ENCODE assay signal across 8 cellular contexts in the genomic region with DNA sequence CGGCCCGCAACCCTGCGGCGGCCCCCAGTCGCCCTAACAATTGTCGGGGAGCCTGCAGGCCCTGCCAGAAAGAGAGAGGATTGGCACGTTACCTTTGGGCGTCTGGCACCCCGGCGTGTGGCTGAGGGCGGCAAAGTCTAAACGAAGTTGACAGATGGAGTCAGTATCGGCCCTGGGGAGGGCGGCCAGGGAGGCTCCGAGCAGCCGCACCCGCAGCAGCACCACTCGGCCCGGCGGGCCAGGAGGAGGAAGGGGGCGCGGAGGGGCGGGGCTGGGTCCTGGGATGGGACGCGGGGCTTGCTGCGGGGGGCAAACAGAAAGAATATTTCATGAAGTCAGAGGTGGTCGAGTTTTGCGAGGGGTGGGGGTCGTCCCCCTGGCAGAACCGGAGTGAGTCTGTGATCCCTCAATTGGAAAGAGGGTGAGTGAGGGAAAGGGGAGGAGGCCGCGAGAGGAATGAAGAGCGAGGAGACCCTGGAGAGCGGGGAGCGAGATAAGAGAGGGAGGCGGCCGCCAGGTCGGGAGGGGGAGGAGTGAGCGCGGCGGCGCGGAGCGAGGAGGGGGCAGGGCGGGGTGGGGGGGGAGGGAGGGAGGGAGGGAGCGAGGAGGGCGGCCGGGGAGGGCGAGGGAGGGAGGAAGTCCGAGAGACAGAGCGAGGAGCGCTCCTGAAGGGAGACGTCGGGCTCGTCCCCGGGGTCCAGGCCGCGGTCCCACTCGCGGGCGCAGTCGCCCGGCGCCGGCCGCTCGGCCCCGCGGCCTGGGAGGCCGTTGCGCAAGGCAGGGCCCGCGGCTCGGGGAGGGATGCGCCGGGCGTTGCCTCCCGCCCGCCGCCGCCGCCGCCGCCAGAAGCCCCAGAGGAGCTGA. TPM values are rescaled to one million over a fixed set of nuclear protein-coding genes. Genes with fewer than 3 reads are reported as not detected.
DNase-seq lines count a peak whose midpoint lies in the region; ATAC-seq and TF ChIP-seq lines count a peak whose summit lies in the region.

FOXF2 (plus strand) TSS at position 650 of the 864 bp plus-strand sequence. CDS start 372 bp downstream, outside the sequence.

- H3K27me3 ChIP-seq in SK-N-SH (ENCODE audit: insufficient read depth) (peaks cover 82% of the 10 kb centered on the region), subcutaneous abdominal adipose tissue (ENCODE audit: control insufficient read depth in 5 of 5, insufficient read depth in 4 of 5, low read length in 5 of 5) (peaks cover 33 to 81% (median 59%) of the 10 kb centered on the region in 5 donors)

- H3K4me2 ChIP-seq in SK-N-SH: peak within 1 kb of the TSS; percentile 33; the same call in 1 of the 2 replicates

- H2AFZ ChIP-seq in SK-N-SH (ENCODE audit: low read depth): no peak within 1 kb of the TSS

- WGBS in SK-N-SH (ENCODE audit: low lambda C conversion rate): 4% methylated on average over 44 of the region's 84 CpGs

- TF ChIP-seq EP300 in SK-N-SH (IDR thresholded peaks at IDR 0.05; ENCODE audit: borderline replicate concordance in 1 of 2, low read depth in 1 of 2, low read length in 1 of 2): no peak

- CTCF ChIA-PET in SK-N-SH (lab: Yijun Ruan, JAX): interaction anchor here (0.6 kb wide), 1 partner anchor 8 kb away, joined by 4 read pairs; no protein-coding TSS in a partner anchor

- H3K9ac ChIP-seq in SK-N-SH (no peak within 1 kb of the TSS), subcutaneous abdominal adipose tissue (ENCODE audit: low read length in 5 of 5) (no peak within 1 kb of the TSS)

- H3F3A ChIP-seq in SK-N-SH (replicated peaks; ENCODE audit: insufficient read depth): no peaks in the 10 kb centered on the region

- DNase-seq in SK-N-SH: no peak
- DNase-seq in iris pigment epithelial cell (ENCODE audit: low read depth): peak; percentile 54
- no peak for DNase-seq in activated gamma-delta T cell (lab: John Stamatoyannopoulos, UW)
- no peak for DNase-seq in activated CD4-positive, CD25-positive, alpha-beta regulatory T cell treated with anti-CD3 and anti-CD28 coated beads, Interleukin-2, amount 50 U/mL, for 72 hours

- POLR2A ChIA-PET in SK-N-SH (lab: Yijun Ruan, JAX): no interaction called here

- H3K79me2 ChIP-seq in SK-N-SH (ENCODE audit: insufficient read depth): no peaks in the 10 kb centered on the region

- H3K9me3 ChIP-seq in SK-N-SH: no peaks in the 10 kb centered on the region
- H3K9me3 ChIP-seq in subcutaneous abdominal adipose tissue (ENCODE audit: control insufficient read depth in 5 of 5, low read length in 5 of 5): no peaks in the 10 kb centered on the region

- TF ChIP-seq RAD21 in SK-N-SH (IDR thresholded peaks at IDR 0.05; ENCODE audit: low read length): no peak

- no peaks in the 10 kb centered on the region for H4K20me1 ChIP-seq in SK-N-SH (ENCODE audit: insufficient read depth)

- no peak within 1 kb of the TSS for H3K27ac ChIP-seq in SK-N-SH (ENCODE audit: low read depth in 2 of 2, low read length in 1 of 2)
- H3K27ac ChIP-seq in angular gyrus (ENCODE audit: low read depth, low read length): peak within 1 kb of the TSS; percentile 19
- H3K27ac ChIP-seq in subcutaneous abdominal adipose tissue (ENCODE audit: low read depth, low read length): no peak within 1 kb of the TSS

- H3K36me3 ChIP-seq in SK-N-SH (replicated peaks in 1 of 2; ENCODE audit: control insufficient read depth in 1 of 2, insufficient read depth in 2 of 2, low read length in 1 of 2) (no peaks in the 10 kb centered on the region), subcutaneous abdominal adipose tissue (ENCODE audit: control insufficient read depth in 5 of 5, insufficient read depth in 5 of 5, low read length in 5 of 5) (no peaks in the 10 kb centered on the region)

- H3K9me2 ChIP-seq in SK-N-SH: no peaks in the 10 kb centered on the region

- ATAC-seq in SK-N-SH treated with all-trans-retinoic acid at 6 μM for 48 hours (no peak), HG02642 (IDR thresholded peaks at IDR 0.05; ENCODE audit: poor library complexity, unreplicated experiment) (no peak)

- H3K4me1 ChIP-seq in SK-N-SH (ENCODE audit: control insufficient read depth in 1 of 2, insufficient read depth in 2 of 2, low read depth in 1 of 2, low read length in 1 of 2): no peaks in the 10 kb centered on the region
- H3K4me1 ChIP-seq in subcutaneous abdominal adipose tissue (ENCODE audit: control insufficient read depth in 5 of 5, insufficient read depth in 5 of 5, low read length in 5 of 5): peaks cover 3 to 32% (median 22%) of the 10 kb centered on the region in 5 donors

- H3K4me3 ChIP-seq in SK-N-SH (ENCODE audit: low read depth in 2 of 2, low read length in 1 of 2) (no peak within 1 kb of the TSS), subcutaneous abdominal adipose tissue (ENCODE audit: low read depth in 1 of 5, low read length in 5 of 5) (peak within 1 kb of the TSS in 4 of 5 donors; percentile 58 to 69 (median 59))

- TF ChIP-seq CTCF in SK-N-SH (IDR thresholded peaks at IDR 0.05): no peak

TF ChIP-seq in SK-N-SH, 30 proteins besides CTCF, POLR2A, EP300 and RAD21 (continues in another document):
- TF ChIP-seq FOXJ3 (CRISPR knock-in tag; IDR thresholded peaks at IDR 0.05) (no peak), GABPA (IDR thresholded peaks at IDR 0.05; ENCODE audit: low read depth) (no peak), USF2 (IDR thresholded peaks at IDR 0.05; ENCODE audit: borderline replicate concordance, low read depth, low read length) (no peak), POLR2AphosphoS5 (IDR thresholded peaks at IDR 0.05; ENCODE audit: low read depth, low read length) (no peak), TAF1 (IDR thresholded peaks at IDR 0.05; ENCODE audit: borderline replicate concordance, low read depth, low read length) (no peak), USF1 (IDR thresholded peaks at IDR 0.05; ENCODE audit: borderline replicate concordance, low read depth) (no peak), JUND (IDR thresholded peaks at IDR 0.05) (no peak), MAX (IDR thresholded peaks at IDR 0.05; ENCODE audit: low read depth) (no peak), SMC3 (IDR thresholded peaks at IDR 0.05; ENCODE audit: low read depth, low read length) (no peak)

TF ChIP-seq in SK-N-SH treated with all-trans-retinoic acid at 6 μM for 48 hours, 23 proteins besides CTCF, POLR2A, EP300 and RAD21 (continues in another document):
- TF ChIP-seq, protein P1, sequence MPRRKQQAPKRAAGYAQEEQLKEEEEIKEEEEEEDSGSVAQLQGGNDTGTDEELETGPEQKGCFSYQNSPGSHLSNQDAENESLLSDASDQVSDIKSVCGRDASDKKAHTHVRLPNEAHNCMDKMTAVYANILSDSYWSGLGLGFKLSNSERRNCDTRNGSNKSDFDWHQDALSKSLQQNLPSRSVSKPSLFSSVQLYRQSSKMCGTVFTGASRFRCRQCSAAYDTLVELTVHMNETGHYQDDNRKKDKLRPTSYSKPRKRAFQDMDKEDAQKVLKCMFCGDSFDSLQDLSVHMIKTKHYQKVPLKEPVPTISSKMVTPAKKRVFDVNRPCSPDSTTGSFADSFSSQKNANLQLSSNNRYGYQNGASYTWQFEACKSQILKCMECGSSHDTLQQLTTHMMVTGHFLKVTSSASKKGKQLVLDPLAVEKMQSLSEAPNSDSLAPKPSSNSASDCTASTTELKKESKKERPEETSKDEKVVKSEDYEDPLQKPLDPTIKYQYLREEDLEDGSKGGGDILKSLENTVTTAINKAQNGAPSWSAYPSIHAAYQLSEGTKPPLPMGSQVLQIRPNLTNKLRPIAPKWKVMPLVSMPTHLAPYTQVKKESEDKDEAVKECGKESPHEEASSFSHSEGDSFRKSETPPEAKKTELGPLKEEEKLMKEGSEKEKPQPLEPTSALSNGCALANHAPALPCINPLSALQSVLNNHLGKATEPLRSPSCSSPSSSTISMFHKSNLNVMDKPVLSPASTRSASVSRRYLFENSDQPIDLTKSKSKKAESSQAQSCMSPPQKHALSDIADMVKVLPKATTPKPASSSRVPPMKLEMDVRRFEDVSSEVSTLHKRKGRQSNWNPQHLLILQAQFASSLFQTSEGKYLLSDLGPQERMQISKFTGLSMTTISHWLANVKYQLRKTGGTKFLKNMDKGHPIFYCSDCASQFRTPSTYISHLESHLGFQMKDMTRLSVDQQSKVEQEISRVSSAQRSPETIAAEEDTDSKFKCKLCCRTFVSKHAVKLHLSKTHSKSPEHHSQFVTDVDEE (CRISPR knock-in tag; IDR thresholded peaks at IDR 0.05): no peak
- TF ChIP-seq CREB5 (CRISPR knock-in tag; IDR thresholded peaks at IDR 0.05; ENCODE audit: low read depth): no peak
- TF ChIP-seq ZNF8 (CRISPR knock-in tag; IDR thresholded peaks at IDR 0.05): no peak
- no peak for TF ChIP-seq RARB (CRISPR knock-in tag; IDR thresholded peaks at IDR 0.05)
- no peak for TF ChIP-seq ISL1 (CRISPR knock-in tag; IDR thresholded peaks at IDR 0.05)
- TF ChIP-seq CSRNP3 (CRISPR knock-in tag; IDR thresholded peaks at IDR 0.05): no peak
- no peak for TF ChIP-seq ZFP30 (CRISPR knock-in tag; IDR thresholded peaks at IDR 0.05)
- TF ChIP-seq TCF4 (CRISPR knock-in tag; IDR thresholded peaks at IDR 0.05; ENCODE audit: borderline replicate concordance): no peak
- no peak for TF ChIP-seq ZNF70 (CRISPR knock-in tag; IDR thresholded peaks at IDR 0.05)
- no peak for TF ChIP-seq ARNTL (CRISPR knock-in tag; IDR thresholded peaks at IDR 0.05; ENCODE audit: borderline replicate concordance, low read depth)
- TF ChIP-seq ESRRG (CRISPR knock-in tag; IDR thresholded peaks at IDR 0.05): no peak

RNA-seq across cellular contexts. Expression of gene FOXF2, which starts in this region (rescaled TPM):
- polyA plus RNA-seq in SK-N-SH (2012; rRNA removed): not detected in 2 replicates
- polyA plus RNA-seq in SK-N-SH (2012; cell fraction: cytosol; rRNA removed): not detected in 2 replicates
- not detected in 2 replicates for polyA plus RNA-seq in SK-N-SH (2012; cell fraction: nucleus; rRNA removed)

Comparison
In these comparisons a context has a peak if more than half of its experiments do, and no peak if none do; other contexts are left out.
1. H3K4me3 ChIP-seq: peak in subcutaneous abdominal adipose tissue (4 of 5); none in SK-N-SH (0 of 2).